16 cellular contexts compared by ENCODE assay signal in genomic region chr2:37610638-37611289, GRCh38.
DNase-seq lines count a peak whose midpoint lies in the region; ATAC-seq, FAIRE-seq and TF ChIP-seq lines count a peak whose summit lies in the region.
"Had no signal": no experiment of that assay in that cellular context is flagged by ENCODE, and none has a peak within 500 bp of the region (broad histone marks: within the 10 kb centered on the region; RNA-seq: fewer than 3 reads in every experiment).

No MANE protein-coding gene starts in this region.

- no peak overlapping the region for H3K4me3 Mint-ChIP-seq in T-helper 17 cell
- H3K4me3 Mint-ChIP-seq: activated CD8-positive, alpha-beta memory T cell treated with anti-CD3 and anti-CD28 coated beads, Interleukin-2, amount 10 ng/mL, durations not matched to agents 7 days and 5 days; CD4-positive, CD25-positive, alpha-beta regulatory T cell had no signal

- H3K9me3 ChIP-seq in T-helper 17 cell (ENCODE audit: control insufficient read depth, low read length, poor library complexity, severe bottlenecking) (no peaks in the 10 kb centered on the region), heart right ventricle (peaks cover 0 to 23% (median 6%) of the 10 kb centered on the region in 11 donors), stomach smooth muscle (ENCODE audit: control insufficient read depth in 2 of 2, low read length in 2 of 2) (no peaks in the 10 kb centered on the region)
- H3K9me3 ChIP-seq: Peyer's patch had no signal

- H3K4me1 Mint-ChIP-seq in T-helper 17 cell, result peaks cover 25% of the 10 kb centered on the region

- no peak for TF ChIP-seq POLR2A in GM12892 (IDR thresholded peaks at IDR 0.05; ENCODE audit: low read depth, low read length)

- H3K9ac ChIP-seq in stomach smooth muscle (ENCODE audit: low read length in 2 of 2), result peak overlapping the region; percentile 6 to 21

- peak overlapping the region; percentile 10 for H3K27ac Mint-ChIP-seq in T-helper 17 cell
- H3K27ac Mint-ChIP-seq: activated CD8-positive, alpha-beta memory T cell treated with anti-CD3 and anti-CD28 coated beads, Interleukin-2, amount 10 ng/mL, durations not matched to agents 7 days and 5 days; progenitor cell of endocrine pancreas had no signal

- 59 to 62% methylated on average over 5 of the region's 5 CpGs for WGBS in heart right ventricle, 2 donors

- peaks cover 6 to 38% (median 19%) of the 10 kb centered on the region in 9 donors for H3K4me1 ChIP-seq in heart right ventricle
- peaks cover 21% of the 10 kb centered on the region for H3K4me1 ChIP-seq in stomach smooth muscle (ENCODE audit: control insufficient read depth, insufficient read depth, low read length)

- no peaks in the 10 kb centered on the region for H3K36me3 Mint-ChIP-seq in T-helper 17 cell (ENCODE audit: low read depth)

- H3K27me3 Mint-ChIP-seq in T-helper 17 cell, result no peaks in the 10 kb centered on the region
- H3K27me3 Mint-ChIP-seq: activated CD8-positive, alpha-beta memory T cell treated with anti-CD3 and anti-CD28 coated beads, Interleukin-2, amount 10 ng/mL, durations not matched to agents 7 days and 5 days; CD4-positive, CD25-positive, alpha-beta regulatory T cell; progenitor cell of endocrine pancreas had no signal

- H3K36me3 ChIP-seq in heart right ventricle (no peaks in the 10 kb centered on the region), stomach smooth muscle (ENCODE audit: control insufficient read depth in 2 of 2, insufficient read depth in 2 of 2, low read length in 2 of 2) (no peaks in the 10 kb centered on the region)
- H3K36me3 ChIP-seq: Peyer's patch had no signal

- intact Hi-C loops in heart right ventricle (cut with DNase I), result no loop called here

- H3K4me3 ChIP-seq in heart right ventricle (no peak overlapping the region), stomach smooth muscle (ENCODE audit: low read length in 2 of 2) (no peak overlapping the region)
- H3K4me3 ChIP-seq: Peyer's patch had no signal

- H3K27ac ChIP-seq in heart right ventricle, result peak overlapping the region in 6 of 10 donors; percentile 20 to 63 (median 39)
- no peak overlapping the region for H3K27ac ChIP-seq in stomach smooth muscle (ENCODE audit: low read length)
- H3K27ac ChIP-seq: Peyer's patch had no signal

- no peaks in the 10 kb centered on the region for H3K27me3 ChIP-seq in heart right ventricle
- no peaks in the 10 kb centered on the region for H3K27me3 ChIP-seq in stomach smooth muscle (ENCODE audit: control insufficient read depth in 1 of 2, insufficient read depth in 2 of 2, low read length in 2 of 2)
- H3K27me3 ChIP-seq: Peyer's patch had no signal

- DNase-seq in GM03348 (ENCODE audit: low spot score), result peak; percentile 66
- DNase-seq in T-helper 17 cell, result no peak
- no peak for DNase-seq in heart right ventricle
- no peak for DNase-seq in GOT3 (lab: John Stamatoyannopoulos, UW)
- no peak for DNase-seq in GM12892 (ENCODE audit: insufficient read length)
- DNase-seq: activated CD8-positive, alpha-beta memory T cell treated with anti-CD3 and anti-CD28 coated beads, Interleukin-2, amount 10 ng/mL, durations not matched to agents 7 days and 5 days; activated naive CD4-positive, alpha-beta T cell; CD4-positive, CD25-positive, alpha-beta regulatory T cell; EL; NCI-H2107; NCI-H82; Peyer's patch had no signal

- TF ChIP-seq CTCF in heart right ventricle (IDR thresholded peaks at IDR 0.05), result no peak

- ATAC-seq in T-helper 17 cell (no peak), heart right ventricle (peak in 5 of 8 donors; percentile 37 to 59 (median 51))
- no peak for ATAC-seq in activated CD4-positive, CD25-positive, alpha-beta regulatory T cell treated with anti-CD3 and anti-CD28 coated beads, Interleukin-2, amount 50 U/mL, for 24 hours
- ATAC-seq: activated CD8-positive, alpha-beta memory T cell treated with anti-CD3 and anti-CD28 coated beads, Interleukin-2, amount 10 ng/mL, durations not matched to agents 7 days and 5 days; left lobe of liver had no signal

- FAIRE-seq in GM12892 (lab: Jason Lieb, UNC), result no peak

Comparison
In these comparisons a context has a peak if more than half of its experiments do, and no peak if none do; other contexts are left out.
1. ATAC-seq: peak in heart right ventricle (5 of 8); none in T-helper 17 cell (single experiment) and activated CD4-positive, CD25-positive, alpha-beta regulatory T cell treated with anti-CD3 and anti-CD28 coated beads, Interleukin-2, amount 50 U/mL, for 24 hours (0 of 2).